In genomic region chr2:202238234-202239197, GRCh38 we compare ENCODE assay signal across 8 cellular contexts. TPM values are rescaled to one million over a fixed set of nuclear protein-coding genes. Genes with fewer than 3 reads are reported as not detected.
A peak's percentile ranks its signal among the peaks of the same experiment; 100 is the strongest.
DNase-seq lines count a peak whose midpoint lies in the region; ATAC-seq and TF ChIP-seq lines count a peak whose summit lies in the region.

SUMO1 (minus strand) TSS chr2:202238597; CDS start chr2:202238451, 146 bp downstream.

- no peak for TF ChIP-seq CTCF in AG09309 (IDR thresholded peaks at IDR 0.05; ENCODE audit: control insufficient read depth, insufficient read depth, low read depth, low read length, missing control alignments)
- no peak for TF ChIP-seq CTCF in spleen (IDR thresholded peaks at IDR 0.05 in 8 of 11, conservative IDR thresholded peaks at IDR 0.05 in 3 of 11)

- H3K9me3 ChIP-seq in spleen: no peaks in the 10 kb centered on the region

- DNase-seq in AG09309 (ENCODE audit: low read depth) (peak; percentile 31), NCI-H345 treated with DMSO at 0.1 percent for 48 hours (lab: John Stamatoyannopoulos, UW; ENCODE audit: unreplicated experiment) (peak; percentile 75), inferior parietal cortex (ENCODE audit: extremely low spot score) (peak; percentile 98), spleen (peak; percentile 98)
- DNase-seq in activated CD4-positive, CD25-positive, alpha-beta regulatory T cell treated with anti-CD3 and anti-CD28 coated beads, Interleukin-2, amount 50 U/mL, for 16 hours (ENCODE audit: low read depth, low spot score): peak; percentile 93
- DNase-seq in central memory CD4-positive, alpha-beta T cell: peak; percentile 88

- ATAC-seq in GM19025 (IDR thresholded peaks at IDR 0.05; ENCODE audit: low read depth, unreplicated experiment) (peak; percentile 98), HG03280 (IDR thresholded peaks at IDR 0.05; ENCODE audit: unreplicated experiment) (peak; percentile 95)

- no peaks in the 10 kb centered on the region for H3K36me3 ChIP-seq in spleen

- WGBS in spleen, 5 donors: 4 to 6% (median 4%) methylated on average over 35 to 47 of the region's 54 CpGs

- H3K27me3 ChIP-seq in spleen (replicated peaks in 1 of 7): no peaks in the 10 kb centered on the region

- intact Hi-C loops in spleen (cut with DNase I; ENCODE audit: low total_unique reads): no loop called here

- peak within 1 kb of the TSS; percentile 97 for H3K4me3 ChIP-seq in AG09309 (ENCODE audit: control insufficient read depth, low read depth, low read length)
- H3K4me3 ChIP-seq in spleen: peak within 1 kb of the TSS; percentile 83 to 98 (median 92)

- H3K27ac ChIP-seq in spleen: peak within 1 kb of the TSS; percentile 71 to 95 (median 91)

- peak in 1 of 3 donors; percentile 27 for TF ChIP-seq POLR2A in spleen (IDR thresholded peaks at IDR 0.05)

- H3K4me1 ChIP-seq in spleen: peaks cover 20 to 51% (median 34%) of the 10 kb centered on the region in 6 donors

RNA-seq across cellular contexts. Expression of gene SUMO1, which starts in this region (rescaled TPM):
- total RNA-seq in spleen: 10 to 100 TPM; 58.0 to 72.6 (median 65.5) TPM
- polyA plus RNA-seq in spleen: 100 to 1,000 TPM in 2 of 3 donors, 10 to 100 TPM in 1; 82.5 to 121 (median 120) TPM

Comparison
In these comparisons a context has a peak if more than half of its experiments do, and no peak if none do; other contexts are left out.
1. Peak in every context shown above with its lines: DNase-seq, ATAC-seq, H3K4me3 ChIP-seq and H3K27ac ChIP-seq.
2. DNase-seq: peak in every context shown above with its lines; median percentile 98 in inferior parietal cortex; 98 in spleen; 93 in activated CD4-positive, CD25-positive, alpha-beta regulatory T cell treated with anti-CD3 and anti-CD28 coated beads, Interleukin-2, amount 50 U/mL, for 16 hours; 88 in central memory CD4-positive, alpha-beta T cell; 75 in NCI-H345 treated with DMSO at 0.1 percent for 48 hours; 31 in AG09309.